1 cellular context compared by ENCODE assay signal in genomic region chr1:17235135-17235880, GRCh38.
TF ChIP-seq lines count a peak whose summit lies in the region.

No MANE protein-coding gene starts in this region.

TF ChIP-seq in K562, 482 proteins besides CTCF, POLR2A, EP300 and RAD21:
- TF ChIP-seq CTBP1 (IDR thresholded peaks at IDR 0.05; ENCODE audit: borderline replicate concordance) (0 out of 2 replicates have a peak, but pooled peaks have one; percentile 14), PRDM10 (IDR thresholded peaks at IDR 0.05; ENCODE audit: partially characterized antibody) (peak; percentile 26), ZNF239 (CRISPR knock-in tag; IDR thresholded peaks at IDR 0.05) (no peak)
